Comparison of ENCODE assay signal across 12 cellular contexts in genomic region chr5:79956173-79956670, GRCh38. TPM values are rescaled to one million over a fixed set of nuclear protein-coding genes. Genes with fewer than 3 reads are reported as not detected.
DNase-seq lines count a peak whose midpoint lies in the region; ATAC-seq and TF ChIP-seq lines count a peak whose summit lies in the region.
"Had no signal": no experiment of that assay in that cellular context is flagged by ENCODE, and none has a peak within 500 bp of the region (broad histone marks: within the 10 kb centered on the region; RNA-seq: fewer than 3 reads in every experiment).

No MANE protein-coding gene starts in this region.

- H3K4me1 ChIP-seq in RWPE2 (ENCODE audit: insufficient read depth, poor library complexity, severe bottlenecking) (peaks cover 11% of the 10 kb centered on the region), prostate gland (replicated peaks) (no peaks in the 10 kb centered on the region)

- CTCF ChIA-PET in CD4-positive, alpha-beta T cell (lab: Charles Lee), result no interaction called here

- no peaks in the 10 kb centered on the region for H3K9me3 ChIP-seq in RWPE2 (ENCODE audit: severe bottlenecking)
- H3K9me3 ChIP-seq in CD4-positive, alpha-beta T cell (ENCODE audit: control insufficient read depth, low read length), result no peaks in the 10 kb centered on the region
- H3K9me3 ChIP-seq in prostate gland, result no peaks in the 10 kb centered on the region

- no peak overlapping the region for H3K27ac Mint-ChIP-seq in CD4-positive, alpha-beta T cell
- H3K27ac Mint-ChIP-seq: activated CD8-positive, alpha-beta memory T cell treated with anti-CD3 and anti-CD28 coated beads, Interleukin-2, amount 10 ng/mL, durations not matched to agents 7 days and 5 days had no signal

- TF ChIP-seq CTCF in RWPE2 (IDR thresholded peaks at IDR 0.05; ENCODE audit: poor library complexity, severe bottlenecking) (no peak), prostate gland (IDR thresholded peaks at IDR 0.05) (no peak)
- TF ChIP-seq CTCF in CD4-positive, alpha-beta T cell (IDR thresholded peaks at IDR 0.05), result no peak

- 54% methylated on average over 4 of the region's 4 CpGs for whole genome bisulfite sequencing in prostate gland

- no peaks in the 10 kb centered on the region for H3K27me3 ChIP-seq in RWPE2 (ENCODE audit: insufficient read depth, poor library complexity, severe bottlenecking)
- no peaks in the 10 kb centered on the region for H3K27me3 ChIP-seq in CD4-positive, alpha-beta T cell (ENCODE audit: control insufficient read depth, insufficient read depth, low read length)
- H3K27me3 ChIP-seq in prostate gland (replicated peaks; ENCODE audit: insufficient read depth), result no peaks in the 10 kb centered on the region

- intact Hi-C loops in sciatic nerve (cut with DNase I), result no loop called here
- intact Hi-C loops in CD4-positive, alpha-beta T cell (cut with DNase I, micrococcal nuclease), result no loop called here
- intact Hi-C loops in prostate gland (cut with DNase I), result no loop called here

- POLR2A ChIA-PET in CD4-positive, alpha-beta T cell (lab: Charles Lee), result no interaction called here

- ATAC-seq in RWPE2 (ENCODE audit: low read depth) (peak; percentile 94), sciatic nerve (peak; percentile 34), HG02623 (IDR thresholded peaks at IDR 0.05; ENCODE audit: unreplicated experiment) (no peak)
- ATAC-seq in CD4-positive, alpha-beta T cell (ENCODE audit: poor library complexity), result no peak
- ATAC-seq: activated CD8-positive, alpha-beta memory T cell treated with anti-CD3 and anti-CD28 coated beads, Interleukin-2, amount 10 ng/mL, durations not matched to agents 7 days and 5 days had no signal

- H3K27me3 Mint-ChIP-seq in CD4-positive, alpha-beta T cell, result peaks cover 11% of the 10 kb centered on the region
- H3K27me3 Mint-ChIP-seq: activated CD8-positive, alpha-beta memory T cell treated with anti-CD3 and anti-CD28 coated beads, Interleukin-2, amount 10 ng/mL, durations not matched to agents 7 days and 5 days had no signal

- H3K27ac ChIP-seq in RWPE2 (ENCODE audit: poor library complexity, severe bottlenecking) (peak overlapping the region; percentile 37), prostate gland (no peak overlapping the region)
- H3K27ac ChIP-seq in CD4-positive, alpha-beta T cell (ENCODE audit: low read depth, low read length), result no peak overlapping the region
- H3K27ac ChIP-seq: 22Rv1 had no signal

- H3K9me3 Mint-ChIP-seq in CD4-positive, alpha-beta T cell, result no peaks in the 10 kb centered on the region

- H3K36me3 Mint-ChIP-seq in CD4-positive, alpha-beta T cell (ENCODE audit: low read depth), result no peaks in the 10 kb centered on the region

- DNase-seq in DMS 273 (lab: John Stamatoyannopoulos, UW; ENCODE audit: unreplicated experiment) (peak; percentile 80), DMS 273 treated with DMSO at 0.1 percent for 48 hours (lab: John Stamatoyannopoulos, UW) (no peak), RWPE2 (ENCODE audit: low spot score) (peak; percentile 87), fibroblast of gingiva (ENCODE audit: low read depth) (peak; percentile 30), sciatic nerve (ENCODE audit: low spot score) (no peak), prostate gland (ENCODE audit: low spot score) (no peak)
- DNase-seq in CD4-positive, alpha-beta T cell, result no peak
- DNase-seq: activated CD8-positive, alpha-beta memory T cell treated with anti-CD3 and anti-CD28 coated beads, Interleukin-2, amount 10 ng/mL, durations not matched to agents 7 days and 5 days; amniotic stem cell; NCI-H774 had no signal

- no peak overlapping the region for H3K4me3 Mint-ChIP-seq in CD4-positive, alpha-beta T cell
- H3K4me3 Mint-ChIP-seq: activated CD8-positive, alpha-beta memory T cell treated with anti-CD3 and anti-CD28 coated beads, Interleukin-2, amount 10 ng/mL, durations not matched to agents 7 days and 5 days had no signal

- H3K4me3 ChIP-seq in RWPE2 (ENCODE audit: severe bottlenecking), result no peak overlapping the region
- H3K4me3 ChIP-seq in prostate gland, result no peak overlapping the region

- TF ChIP-seq POLR2A in prostate gland (IDR thresholded peaks at IDR 0.05), result no peak

- H3K36me3 ChIP-seq in RWPE2 (ENCODE audit: low read depth), result no peaks in the 10 kb centered on the region
- H3K36me3 ChIP-seq in prostate gland, result no peaks in the 10 kb centered on the region

- no peaks in the 10 kb centered on the region for H3K4me1 Mint-ChIP-seq in CD4-positive, alpha-beta T cell (ENCODE audit: low read depth)
- H3K4me1 Mint-ChIP-seq: activated CD8-positive, alpha-beta memory T cell treated with anti-CD3 and anti-CD28 coated beads, Interleukin-2, amount 10 ng/mL, durations not matched to agents 7 days and 5 days had no signal

RNA-seq across cellular contexts. Expression of gene MTX3, which starts 34.8 kb away (rescaled TPM):
- total RNA-seq in sciatic nerve (20.7 TPM), prostate gland (10 to 100 TPM; 16.0 to 16.5 TPM)
- total RNA-seq in CD4-positive, alpha-beta T cell, result 10 to 100 TPM; 25.6 to 26.5 TPM

Comparison
In these comparisons a context has a peak if more than half of its experiments do, and no peak if none do; other contexts are left out.
1. DNase-seq: peak in DMS 273 (single experiment), RWPE2 (single experiment) and fibroblast of gingiva (single experiment); none in DMS 273 treated with DMSO at 0.1 percent for 48 hours (single experiment), sciatic nerve (single experiment), CD4-positive, alpha-beta T cell (0 of 10) and prostate gland (single experiment).
2. ATAC-seq: peak in RWPE2 (single experiment) and sciatic nerve (single experiment); none in CD4-positive, alpha-beta T cell (single experiment) and HG02623 (single experiment).